ENCODE assay signal across 33 cellular contexts in the genomic region with DNA sequence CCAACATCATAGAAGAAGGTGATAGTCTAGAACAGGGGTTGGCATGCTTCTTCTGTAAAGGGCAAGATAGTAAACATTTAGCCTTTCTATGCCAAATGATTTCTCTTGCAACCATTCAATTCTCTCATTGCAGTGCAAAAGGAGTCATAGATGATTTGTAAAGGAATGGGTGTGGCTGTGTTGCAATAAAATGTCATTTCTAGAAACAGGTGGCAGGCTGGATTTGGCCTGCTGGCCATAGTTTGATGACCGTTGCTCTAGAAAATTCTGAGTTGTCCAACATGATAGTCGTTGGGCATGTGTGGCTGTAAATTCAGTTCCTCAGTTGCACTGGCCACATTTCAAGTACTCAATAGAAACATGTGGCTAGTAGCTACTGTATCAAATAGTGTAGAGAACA. TPM values are rescaled to one million over a fixed set of nuclear protein-coding genes. Genes with fewer than 3 reads are reported as not detected.
"Had no signal": no experiment of that assay in that cellular context is flagged by ENCODE, and none has a peak within 500 bp of the region (broad histone marks: within the 10 kb centered on the region; RNA-seq: fewer than 3 reads in every experiment).

No MANE protein-coding gene starts in this region.

- H3K4me3 Mint-ChIP-seq: activated CD4-positive, alpha-beta memory T cell treated with anti-CD3 and anti-CD28 coated beads for 36 hours; activated T-cell treated with anti-CD3 and anti-CD28 coated beads, Interleukin-2, amount 50 U/mL, for 24 hours; mesothelial cell of epicardium; natural killer cell; neural progenitor cell; T-helper 1 cell treated with Interleukin-12 subunit alpha and Interleukin-12 subunit beta and Interleukin-4 antibody, amounts not matched to agents 30 μg/mL and 1 μg/mL, for 36 hours had no signal

- H3K4me3 ChIP-seq: esophagus muscularis mucosa, gastroesophageal sphincter, neural progenitor cell, psoas muscle, right atrium auricular region, spleen, tibial nerve had no signal

- H3K9me3 ChIP-seq: esophagus muscularis mucosa, gastroesophageal sphincter, psoas muscle, right atrium auricular region, spleen, tibial nerve had no signal

- DNase-seq: activated CD4-positive, alpha-beta memory T cell treated with anti-CD3 and anti-CD28 coated beads for 36 hours; activated CD4-positive, alpha-beta T cell treated with anti-CD3 and anti-CD28 coated beads for 4 hours; activated CD8-positive, alpha-beta memory T cell treated with anti-CD3 and anti-CD28 coated beads, Interleukin-2, amount 50 U/mL, for 4 hours; activated gamma-delta T cell treated with Interleukin-2 at 50 U/mL for 16 hours; activated naive CD4-positive, alpha-beta T cell treated with anti-CD3 and anti-CD28 coated beads, Interleukin-2, amount 50 U/mL, for 16 hours; activated T-cell treated with anti-CD3 and anti-CD28 coated beads, Interleukin-2, amount 50 U/mL, for 24 hours; amniotic stem cell; brain microvascular endothelial cell; caudate nucleus; hippocampal formation; left cardiac atrium; mammary epithelial cell; natural killer cell; occipital lobe; psoas muscle; spleen; stimulated activated CD4-positive, alpha-beta T cell treated with anti-CD3 and anti-CD28 coated beads, Interleukin-2, amount 100 ng/mL, for 48 hours; stimulated activated naive CD4-positive, alpha-beta T cell treated with Interleukin-2 at 50 U/mL for 16 hours; T-helper 9 cell had no signal

- H3K27me3 ChIP-seq: brain microvascular endothelial cell, esophagus muscularis mucosa, neural progenitor cell, right atrium auricular region, spleen, tibial nerve had no signal

- H3K4me1 ChIP-seq: gastroesophageal sphincter, neural progenitor cell, parathyroid adenoma, psoas muscle, right atrium auricular region had no signal

- H3K79me2 ChIP-seq: parathyroid adenoma had no signal

- H3K4me2 ChIP-seq: neural progenitor cell had no signal

- H3K36me3 ChIP-seq: brain microvascular endothelial cell, esophagus muscularis mucosa, gastroesophageal sphincter, neural progenitor cell, right atrium auricular region, spleen, tibial nerve had no signal

- H3K9me3 Mint-ChIP-seq: activated CD4-positive, alpha-beta memory T cell treated with anti-CD3 and anti-CD28 coated beads for 36 hours; activated T-cell treated with anti-CD3 and anti-CD28 coated beads, Interleukin-2, amount 50 U/mL, for 24 hours; mesothelial cell of epicardium; natural killer cell; neural progenitor cell had no signal

- H3K27ac Mint-ChIP-seq: activated CD4-positive, alpha-beta memory T cell treated with anti-CD3 and anti-CD28 coated beads for 36 hours; activated T-cell treated with anti-CD3 and anti-CD28 coated beads, Interleukin-2, amount 50 U/mL, for 24 hours; mesothelial cell of epicardium; natural killer cell; neural progenitor cell; T-helper 1 cell treated with Interleukin-12 subunit alpha and Interleukin-12 subunit beta and Interleukin-4 antibody, amounts not matched to agents 30 μg/mL and 1 μg/mL, for 36 hours had no signal

- H3K27ac ChIP-seq: brain microvascular endothelial cell, esophagus muscularis mucosa, gastroesophageal sphincter, neural progenitor cell, parathyroid adenoma, psoas muscle, right atrium auricular region, spleen, tibial nerve, VCaP had no signal

- H3K9ac ChIP-seq: neural progenitor cell, parathyroid adenoma had no signal

- H3K36me3 Mint-ChIP-seq: activated CD4-positive, alpha-beta memory T cell treated with anti-CD3 and anti-CD28 coated beads for 36 hours; mesothelial cell of epicardium; natural killer cell had no signal

- H3K4me1 Mint-ChIP-seq: neural progenitor cell had no signal

- H2AFZ ChIP-seq: neural progenitor cell, parathyroid adenoma had no signal

RNA-seq across cellular contexts. Expression of a gene that starts 21.7 kb away (rescaled TPM):
- total RNA-seq: activated CD8-positive, alpha-beta memory T cell treated with anti-CD3 and anti-CD28 coated beads for 36 hours; chondrocyte; esophagus muscularis mucosa; gastroesophageal sphincter; left cardiac atrium; liver; mesothelial cell of epicardium; natural killer cell; psoas muscle; right atrium auricular region; temporal lobe; tibial nerve; ureter had no signal
- polyA plus RNA-seq: liver, psoas muscle had no signal
